Comparison of ENCODE assay signal across 8 cellular contexts in genomic region chr15:34986326-34987181, GRCh38. TPM values are rescaled to one million over a fixed set of nuclear protein-coding genes. Genes with fewer than 3 reads are reported as not detected.
A peak's percentile ranks its signal among the peaks of the same experiment; 100 is the strongest.
DNase-seq lines count a peak whose midpoint lies in the region; ATAC-seq lines count a peak whose summit lies in the region.

No MANE protein-coding gene starts in this region.

- H3K27me3 ChIP-seq in iPS-18a (ENCODE audit: control insufficient read depth, insufficient read depth, low read length): no peaks in the 10 kb centered on the region

- peak overlapping the region; percentile 97 for H3K4me3 Mint-ChIP-seq in activated CD4-positive, alpha-beta memory T cell treated with anti-CD3 and anti-CD28 coated beads, Interleukin-2, amount 10 ng/mL, durations not matched to agents 7 days and 5 days
- H3K4me3 Mint-ChIP-seq in stimulated activated naive CD8-positive, alpha-beta T cell treated with anti-CD3 and anti-CD28 coated beads, Interleukin-15, amount 100 ng/mL, for 72 hours: peak overlapping the region; percentile 94 to 98

- ATAC-seq in stimulated activated naive CD8-positive, alpha-beta T cell treated with anti-CD3 and anti-CD28 coated beads, Interleukin-15, amount 100 ng/mL, for 72 hours: no peak

- no peaks in the 10 kb centered on the region for H3K9me3 Mint-ChIP-seq in activated CD4-positive, alpha-beta memory T cell treated with anti-CD3 and anti-CD28 coated beads, Interleukin-2, amount 10 ng/mL, durations not matched to agents 7 days and 5 days
- H3K9me3 Mint-ChIP-seq in stimulated activated naive CD8-positive, alpha-beta T cell treated with anti-CD3 and anti-CD28 coated beads, Interleukin-15, amount 100 ng/mL, for 72 hours: no peaks in the 10 kb centered on the region

- no peak overlapping the region for H3K27ac ChIP-seq in iPS-18a (ENCODE audit: low read length)

- peaks cover 3% of the 10 kb centered on the region for H3K27me3 Mint-ChIP-seq in activated CD4-positive, alpha-beta memory T cell treated with anti-CD3 and anti-CD28 coated beads, Interleukin-2, amount 10 ng/mL, durations not matched to agents 7 days and 5 days
- no peaks in the 10 kb centered on the region for H3K27me3 Mint-ChIP-seq in stimulated activated naive CD8-positive, alpha-beta T cell treated with anti-CD3 and anti-CD28 coated beads, Interleukin-15, amount 100 ng/mL, for 72 hours

- peaks cover 47% of the 10 kb centered on the region for H3K4me1 Mint-ChIP-seq in activated CD4-positive, alpha-beta memory T cell treated with anti-CD3 and anti-CD28 coated beads, Interleukin-2, amount 10 ng/mL, durations not matched to agents 7 days and 5 days
- H3K4me1 Mint-ChIP-seq in stimulated activated naive CD8-positive, alpha-beta T cell treated with anti-CD3 and anti-CD28 coated beads, Interleukin-15, amount 100 ng/mL, for 72 hours: peaks cover 44% of the 10 kb centered on the region

- H3K9ac ChIP-seq in iPS-18a (ENCODE audit: low read length): peak overlapping the region; percentile 97

- CTCF ChIA-PET in activated CD4-positive, alpha-beta memory T cell treated with anti-CD3 and anti-CD28 coated beads, Interleukin-2, amount 10 ng/mL, durations not matched to agents 7 days and 5 days (lab: Charles Lee): interaction anchor here (1.4 to 6.5 kb wide), 2 partner anchors 14 to 17 kb away, joined by 4 to 54 read pairs; partner anchors contain the start of gene AQR

- peaks cover 10% of the 10 kb centered on the region for H3K4me1 ChIP-seq in iPS-18a (ENCODE audit: control insufficient read depth, low read depth, low read length)

- POLR2A ChIA-PET in activated CD4-positive, alpha-beta memory T cell treated with anti-CD3 and anti-CD28 coated beads, Interleukin-2, amount 10 ng/mL, durations not matched to agents 7 days and 5 days (lab: Charles Lee): interaction anchor here (1.2 to 8.2 kb wide), 2 partner anchors 14 to 885 kb away, joined by 3 to 193 read pairs; partner anchors contain the start of genes AQR, EMC7 and PGBD4

- no peaks in the 10 kb centered on the region for H3K9me3 ChIP-seq in iPS-18a (ENCODE audit: control insufficient read depth, low read depth, low read length)

- peaks cover 47% of the 10 kb centered on the region for H3K36me3 Mint-ChIP-seq in activated CD4-positive, alpha-beta memory T cell treated with anti-CD3 and anti-CD28 coated beads, Interleukin-2, amount 10 ng/mL, durations not matched to agents 7 days and 5 days (ENCODE audit: low read depth)

- peak overlapping the region; percentile 96 for H3K27ac Mint-ChIP-seq in activated CD4-positive, alpha-beta memory T cell treated with anti-CD3 and anti-CD28 coated beads, Interleukin-2, amount 10 ng/mL, durations not matched to agents 7 days and 5 days
- H3K27ac Mint-ChIP-seq in stimulated activated naive CD8-positive, alpha-beta T cell treated with anti-CD3 and anti-CD28 coated beads, Interleukin-15, amount 100 ng/mL, for 72 hours: peak overlapping the region; percentile 98 to 99

- DNase-seq in NCI-H82 (lab: John Stamatoyannopoulos, UW) (peak; percentile 21), NCI-H82 treated with DMSO at 0.1 percent for 48 hours (lab: John Stamatoyannopoulos, UW; ENCODE audit: unreplicated experiment) (no peak), COLO829 (ENCODE audit: low spot score) (no peak), superior temporal gyrus (ENCODE audit: extremely low spot score) (no peak), KG1 (lab: John Stamatoyannopoulos, UW) (no peak)
- DNase-seq in activated CD4-positive, alpha-beta memory T cell treated with anti-CD3 and anti-CD28 coated beads, Interleukin-2, amount 10 ng/mL, durations not matched to agents 7 days and 5 days: no peak
- no peak for DNase-seq in stimulated activated naive CD8-positive, alpha-beta T cell treated with anti-CD3 and anti-CD28 coated beads, Interleukin-15, amount 100 ng/mL, for 72 hours

- H3K36me3 ChIP-seq in iPS-18a (ENCODE audit: control insufficient read depth, low read depth, low read length): peaks cover 31% of the 10 kb centered on the region

- peak overlapping the region; percentile 95 for H3K4me3 ChIP-seq in iPS-18a (ENCODE audit: low read length)

RNA-seq across cellular contexts. Expression of gene ZNF770, which starts 1.5 kb away (rescaled TPM):
- total RNA-seq in activated CD4-positive, alpha-beta memory T cell treated with anti-CD3 and anti-CD28 coated beads, Interleukin-2, amount 10 ng/mL, durations not matched to agents 7 days and 5 days: 10 to 100 TPM; 36.2 to 40.8 TPM

RNA-seq across cellular contexts. Expression of gene AQR, which starts 17.0 kb away (rescaled TPM):
- 10 to 100 TPM; 30.3 to 31.9 TPM for total RNA-seq in activated CD4-positive, alpha-beta memory T cell treated with anti-CD3 and anti-CD28 coated beads, Interleukin-2, amount 10 ng/mL, durations not matched to agents 7 days and 5 days
